21 cellular contexts compared by ENCODE assay signal in genomic region chr5:121758640-121759039, GRCh38.
"Had no signal": no experiment of that assay in that cellular context is flagged by ENCODE, and none has a peak within 500 bp of the region (broad histone marks: within the 10 kb centered on the region; RNA-seq: fewer than 3 reads in every experiment).

No MANE protein-coding gene starts in this region.

- H3K9me3 Mint-ChIP-seq: activated naive CD4-positive, alpha-beta T cell treated with anti-CD3 and anti-CD28 coated beads for 36 hours; activated naive CD8-positive, alpha-beta T cell treated with anti-CD3 and anti-CD28 coated beads, Interleukin-2, amount 50 U/mL, for 24 hours; activated T-helper 2 cell treated with anti-CD3 and anti-CD28 coated beads, Interferon-gamma antibody, Interleukin-2, Interleukin-4, amounts not matched to agents 10 μg/mL and 5 μg/mL and 100 μg/mL, durations not matched to agents 14 hours and 24 hours and 36 hours; nephron; stimulated activated naive B cell treated with anti-CD40 and anti-IgM and Interleukin-4, amounts not matched to agents 10 μg/mL and 1 μg/mL and 100 μg/mL, for 72 hours; T-helper 2 cell treated with Interferon-gamma antibody and Interleukin-4, amounts not matched to agents 5 μg/mL and 100 μg/mL, for 36 hours had no signal

- H3K4me1 Mint-ChIP-seq: activated naive CD8-positive, alpha-beta T cell treated with anti-CD3 and anti-CD28 coated beads, Interleukin-2, amount 50 U/mL, for 24 hours; nephron; stimulated activated naive B cell treated with anti-CD40 and anti-IgM and Interleukin-4, amounts not matched to agents 10 μg/mL and 1 μg/mL and 100 μg/mL, for 72 hours had no signal

- ATAC-seq: activated CD4-positive, CD25-positive, alpha-beta regulatory T cell treated with anti-CD3 and anti-CD28 coated beads, Interleukin-2, amount 50 U/mL, for 24 hours; activated naive CD8-positive, alpha-beta T cell treated with anti-CD3 and anti-CD28 coated beads, Interleukin-2, amount 50 U/mL, for 24 hours; heart right ventricle; left lobe of liver; right cardiac atrium; stimulated activated naive B cell treated with anti-CD40 and anti-IgM and Interleukin-4, amounts not matched to agents 10 μg/mL and 1 μg/mL and 100 μg/mL, for 72 hours had no signal

- H3K36me3 ChIP-seq: heart right ventricle, thyroid gland had no signal

- H3K27me3 ChIP-seq: heart right ventricle, thyroid gland had no signal

- H3K4me1 ChIP-seq: heart right ventricle, thyroid gland had no signal

- H3K27ac Mint-ChIP-seq: activated naive CD4-positive, alpha-beta T cell treated with anti-CD3 and anti-CD28 coated beads for 36 hours; activated naive CD8-positive, alpha-beta T cell treated with anti-CD3 and anti-CD28 coated beads, Interleukin-2, amount 50 U/mL, for 24 hours; activated T-helper 2 cell treated with anti-CD3 and anti-CD28 coated beads, Interferon-gamma antibody, Interleukin-2, Interleukin-4, amounts not matched to agents 10 μg/mL and 5 μg/mL and 100 μg/mL, durations not matched to agents 14 hours and 24 hours and 36 hours; nephron; progenitor cell of endocrine pancreas; stimulated activated naive B cell treated with anti-CD40 and anti-IgM and Interleukin-4, amounts not matched to agents 10 μg/mL and 1 μg/mL and 100 μg/mL, for 72 hours; T-helper 2 cell treated with Interferon-gamma antibody and Interleukin-4, amounts not matched to agents 5 μg/mL and 100 μg/mL, for 36 hours had no signal

- H3K4me3 ChIP-seq: heart right ventricle, skin epidermis, thyroid gland had no signal

- H3K27me3 Mint-ChIP-seq: activated naive CD8-positive, alpha-beta T cell treated with anti-CD3 and anti-CD28 coated beads, Interleukin-2, amount 50 U/mL, for 24 hours; progenitor cell of endocrine pancreas; stimulated activated naive B cell treated with anti-CD40 and anti-IgM and Interleukin-4, amounts not matched to agents 10 μg/mL and 1 μg/mL and 100 μg/mL, for 72 hours had no signal

- H3K36me3 Mint-ChIP-seq: stimulated activated naive B cell treated with anti-CD40 and anti-IgM and Interleukin-4, amounts not matched to agents 10 μg/mL and 1 μg/mL and 100 μg/mL, for 72 hours had no signal

- H3K9me3 ChIP-seq: heart right ventricle, thyroid gland had no signal

- H3K4me3 Mint-ChIP-seq: activated naive CD4-positive, alpha-beta T cell treated with anti-CD3 and anti-CD28 coated beads for 36 hours; activated naive CD8-positive, alpha-beta T cell treated with anti-CD3 and anti-CD28 coated beads, Interleukin-2, amount 50 U/mL, for 24 hours; nephron; stimulated activated naive B cell treated with anti-CD40 and anti-IgM and Interleukin-4, amounts not matched to agents 10 μg/mL and 1 μg/mL and 100 μg/mL, for 72 hours; T-helper 2 cell treated with Interferon-gamma antibody and Interleukin-4, amounts not matched to agents 5 μg/mL and 100 μg/mL, for 36 hours had no signal

- H3K27ac ChIP-seq: epithelial cell of prostate, heart right ventricle, skin epidermis, thyroid gland had no signal

- DNase-seq: activated CD4-positive, alpha-beta T cell treated with anti-CD3 and anti-CD28 coated beads, Interleukin-2, amount 50 U/mL, for 4 hours; activated naive CD4-positive, alpha-beta T cell treated with anti-CD3 and anti-CD28 coated beads for 36 hours; activated naive CD8-positive, alpha-beta T cell treated with anti-CD3 and anti-CD28 coated beads, Interleukin-2, amount 50 U/mL, for 24 hours; aorta; cerebellar nuclear complex; effector memory CD4-positive, alpha-beta T cell; foreskin melanocyte; heart right ventricle; right cardiac atrium; stimulated activated CD4-positive, alpha-beta T cell treated with anti-CD3 and anti-CD28 coated beads, Interleukin-15, amount 100 ng/mL, for 24 hours; stimulated activated CD4-positive, alpha-beta T cell treated with anti-CD3 and anti-CD28 coated beads, Interleukin-4, amount 100 ng/mL, for 1 hour; stimulated activated naive B cell treated with anti-CD40 and anti-IgM and Interleukin-4, amounts not matched to agents 10 μg/mL and 1 μg/mL and 100 μg/mL, for 72 hours; thyroid gland had no signal
